ENCODE assay signal across 19 cellular contexts in genomic region chr5:128009399-128009798, GRCh38.
DNase-seq lines count a peak whose midpoint lies in the region; ATAC-seq and TF ChIP-seq lines count a peak whose summit lies in the region.
"Had no signal": no experiment of that assay in that cellular context is flagged by ENCODE, and none has a peak within 500 bp of the region (broad histone marks: within the 10 kb centered on the region; RNA-seq: fewer than 3 reads in every experiment).

No MANE protein-coding gene starts in this region.

- H3K36me3 Mint-ChIP-seq in Calu3 (ENCODE audit: insufficient read depth, unreplicated experiment): no peaks in the 10 kb centered on the region
- H3K36me3 Mint-ChIP-seq in GM23338 (ENCODE audit: low read depth): no peaks in the 10 kb centered on the region
- H3K36me3 Mint-ChIP-seq in T-helper 17 cell (ENCODE audit: low read depth): peaks cover 6% of the 10 kb centered on the region

- H4K20me1 ChIP-seq in GM23338 (replicated peaks; ENCODE audit: insufficient read depth): no peaks in the 10 kb centered on the region

- H3K4me1 ChIP-seq in GM23338 (ENCODE audit: insufficient read depth): peaks cover 5% of the 10 kb centered on the region; the same call in 1 of the 2 replicates

- no peak overlapping the region for H3K4me3 Mint-ChIP-seq in Calu3 (ENCODE audit: low read depth, unreplicated experiment)
- no peak overlapping the region for H3K4me3 Mint-ChIP-seq in GM23338
- H3K4me3 Mint-ChIP-seq in T-helper 17 cell: no peak overlapping the region
- H3K4me3 Mint-ChIP-seq: T-helper 2 cell treated with Interferon-gamma antibody and Interleukin-4, amounts not matched to agents 5 μg/mL and 100 μg/mL, for 36 hours had no signal

- no peaks in the 10 kb centered on the region for H3K9me2 ChIP-seq in GM23338 (ENCODE audit: insufficient read depth)

- TF ChIP-seq CTCF in Calu3 (IDR thresholded peaks at IDR 0.05; ENCODE audit: unreplicated experiment): no peak
- no peak for TF ChIP-seq CTCF in GM23338 (conservative IDR thresholded peaks at IDR 0.05; ENCODE audit: low read depth in 2 of 2)
- no peak for TF ChIP-seq CTCF in GM13976 (IDR thresholded peaks at IDR 0.05; ENCODE audit: borderline replicate concordance, control extremely low read depth, extremely low read depth, insufficient read depth, missing control alignments)

- H3K4me3 ChIP-seq in GM23338: no peak overlapping the region
- H3K4me3 ChIP-seq: SK-N-MC had no signal

- in situ Hi-C loops in GM13976 (cut with MboI; ENCODE audit: low sequenced_read_pairs, unreplicated experiment): no loop called here

- H3F3A ChIP-seq in GM23338 (replicated peaks; ENCODE audit: low read depth): no peaks in the 10 kb centered on the region

- H3K9me3 Mint-ChIP-seq in Calu3 (ENCODE audit: low read depth, unreplicated experiment) (no peaks in the 10 kb centered on the region), GM23338 (no peaks in the 10 kb centered on the region)
- H3K9me3 Mint-ChIP-seq: T-helper 2 cell treated with Interferon-gamma antibody and Interleukin-4, amounts not matched to agents 5 μg/mL and 100 μg/mL, for 36 hours had no signal

- no peaks in the 10 kb centered on the region for H3K36me3 ChIP-seq in GM23338 (ENCODE audit: insufficient read depth)

- no peak overlapping the region for H3K27ac ChIP-seq in GM23338 (ENCODE audit: low read depth)
- H3K27ac ChIP-seq: C4-2B, SK-N-MC had no signal

- H3K9me3 ChIP-seq in T-helper 17 cell (ENCODE audit: control insufficient read depth, low read length, poor library complexity, severe bottlenecking): no peaks in the 10 kb centered on the region

- no peak overlapping the region for H2AFZ ChIP-seq in GM23338

- BruUV-seq in Calu3 (replicated peaks; lab: Mats Ljungman, UMichigan): no TSS peak

- intact Hi-C loops in Calu3 (cut with micrococcal nuclease; ENCODE audit: unreplicated experiment): no loop called here

- peak overlapping the region; percentile 55 for H3K27ac Mint-ChIP-seq in Calu3 (ENCODE audit: unreplicated experiment)
- no peak overlapping the region; the same call in 1 of the 2 replicates for H3K27ac Mint-ChIP-seq in GM23338
- H3K27ac Mint-ChIP-seq in T-helper 17 cell: peak overlapping the region; percentile 61
- H3K27ac Mint-ChIP-seq: T-helper 2 cell treated with Interferon-gamma antibody and Interleukin-4, amounts not matched to agents 5 μg/mL and 100 μg/mL, for 36 hours had no signal

- H3K27me3 Mint-ChIP-seq in Calu3 (ENCODE audit: unreplicated experiment) (no peaks in the 10 kb centered on the region), GM23338 (ENCODE audit: insufficient read depth, low read depth, poor library complexity) (no peaks in the 10 kb centered on the region), T-helper 17 cell (no peaks in the 10 kb centered on the region)

- H3K4me1 Mint-ChIP-seq in Calu3 (ENCODE audit: low read depth, unreplicated experiment) (peaks cover 45% of the 10 kb centered on the region), GM23338 (peaks cover 22% of the 10 kb centered on the region), T-helper 17 cell (peaks cover 5% of the 10 kb centered on the region)

- CTCF ChIA-PET in Calu3 (lab: Charles Lee): no interaction called here

- DNase-seq in Calu3: peak; percentile 14
- peak; percentile 28 for DNase-seq in GM23338 (ENCODE audit: low spot score)
- no peak for DNase-seq in T-helper 17 cell
- DNase-seq in iPS-NIHi11 (ENCODE audit: low spot score): peak; percentile 5
- no peak for DNase-seq in DMS153 treated with DMSO at 0.1 percent for 48 hours (lab: John Stamatoyannopoulos, UW; ENCODE audit: unreplicated experiment)
- DNase-seq in GM13976 (ENCODE audit: low spot score): no peak
- DNase-seq in central memory CD4-positive, alpha-beta T cell: no peak
- DNase-seq: ACHN, AML-193, NCI-H1105 treated with DMSO at 0.1 percent for 48 hours, NCI-H1930, NCI-H2171, NCI-H446 treated with DMSO at 0.1 percent for 48 hours, OCI-M1, Right ventricle myocardium superior had no signal

- ATAC-seq in GM23338 (peak; percentile 68), T-helper 17 cell (no peak)
- ATAC-seq: HCT116 had no signal

- H3K79me2 ChIP-seq in GM23338 (replicated peaks; ENCODE audit: insufficient read depth): no peaks in the 10 kb centered on the region

- no peak overlapping the region for H3K4me2 ChIP-seq in GM23338

- no peaks in the 10 kb centered on the region for H3K27me3 ChIP-seq in GM23338 (ENCODE audit: insufficient read depth)

TF ChIP-seq in GM23338, 12 proteins besides CTCF, POLR2A, EP300 and RAD21:
- no peak for TF ChIP-seq ZNF114 (CRISPR knock-in tag; IDR thresholded peaks at IDR 0.05)
- TF ChIP-seq ZNF462 (CRISPR knock-in tag; IDR thresholded peaks at IDR 0.05): peak; percentile 80

Comparison
In these comparisons a context has a peak if more than half of its experiments do, and no peak if none do; other contexts are left out.
1. DNase-seq: peak in Calu3 (single experiment), GM23338 (single experiment) and iPS-NIHi11 (single experiment); none in T-helper 17 cell (0 of 3), DMS153 treated with DMSO at 0.1 percent for 48 hours (single experiment), GM13976 (single experiment) and central memory CD4-positive, alpha-beta T cell (single experiment).